Comparison of ENCODE assay signal across 17 cellular contexts in the genomic region with DNA sequence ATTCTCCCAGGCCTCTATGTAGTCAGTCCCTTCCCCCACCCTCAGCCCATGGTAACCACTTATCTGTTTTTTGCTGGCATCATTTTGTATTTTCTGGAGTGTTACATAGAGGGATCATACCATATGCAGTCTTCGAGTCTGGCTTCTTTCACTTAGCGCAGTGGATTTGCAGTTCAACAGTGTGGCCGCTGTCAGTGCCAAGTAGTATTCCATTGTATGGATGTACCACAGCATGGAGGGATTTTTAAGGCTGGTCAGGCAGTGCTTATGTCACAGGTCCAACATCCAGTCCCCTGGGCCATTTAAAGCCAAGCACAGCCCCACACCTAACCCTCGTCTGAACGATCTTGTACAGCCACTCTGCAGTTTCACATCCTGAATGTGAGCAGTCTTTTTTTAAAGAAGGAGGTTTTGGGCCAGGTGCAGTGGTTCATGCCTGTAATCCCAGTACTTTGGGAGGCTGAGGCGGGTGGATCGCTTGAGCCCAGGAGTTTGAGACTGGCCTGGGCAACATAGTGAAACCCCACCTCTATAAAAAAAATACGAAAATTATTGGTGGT.
DNase-seq lines count a peak whose midpoint lies in the region; ATAC-seq, FAIRE-seq and TF ChIP-seq lines count a peak whose summit lies in the region.
"Had no signal": no experiment of that assay in that cellular context is flagged by ENCODE, and none has a peak within 500 bp of the region (broad histone marks: within the 10 kb centered on the region; RNA-seq: fewer than 3 reads in every experiment).

No MANE protein-coding gene starts in this region.

- H3K9me3 ChIP-seq in HCT116 (ENCODE audit: control insufficient read depth in 1 of 2, insufficient read depth in 1 of 2, low read depth in 1 of 2, low read length in 2 of 2) (no peaks in the 10 kb centered on the region), gastrocnemius medialis (no peaks in the 10 kb centered on the region)

- H2AFZ ChIP-seq in HCT116 (ENCODE audit: low read depth, low read length, poor library complexity, severe bottlenecking): no peak overlapping the region

- no peaks in the 10 kb centered on the region for H3K9me2 ChIP-seq in HCT116 (ENCODE audit: insufficient read depth)

- H3K4me1 ChIP-seq in HCT116 (ENCODE audit: control insufficient read depth in 1 of 2, insufficient read depth in 2 of 2, low read length in 2 of 2) (peaks cover 37 to 56% of the 10 kb centered on the region in 2 experiments), gastrocnemius medialis (peaks cover 69 to 74% of the 10 kb centered on the region in 2 donors)

- RAD21 ChIA-PET in HCT116 (lab: Charles Lee; ENCODE audit: low non-redundant PET in 1 of 2, low total read pairs in 2 of 2, uncharacterized antibody in 2 of 2, unreplicated experiment in 2 of 2): interaction anchor here in 1 of 2 experiments (0.6 kb wide), 1 partner anchor 265 kb away, joined by 3 read pairs; no protein-coding TSS in a partner anchor

- no peak for ATAC-seq in HCT116
- no peak for ATAC-seq in gastrocnemius medialis
- ATAC-seq: activated naive CD8-positive, alpha-beta T cell treated with anti-CD3 and anti-CD28 coated beads, Interleukin-2, amount 50 U/mL, for 24 hours; activated T-cell treated with anti-CD3 and anti-CD28 coated beads, Interleukin-2, amount 50 U/mL, for 72 hours; esophagus mucosa had no signal

- peaks cover 39% of the 10 kb centered on the region for H3K79me2 ChIP-seq in HCT116 (ENCODE audit: insufficient read depth, low read length)

- H3K27me3 ChIP-seq in HCT116 (ENCODE audit: insufficient read depth, low read length) (no peaks in the 10 kb centered on the region), gastrocnemius medialis (no peaks in the 10 kb centered on the region)

- H4K20me1 ChIP-seq in HCT116 (ENCODE audit: insufficient read depth): no peaks in the 10 kb centered on the region

- H3K36me3 ChIP-seq in HCT116 (ENCODE audit: control insufficient read depth in 1 of 2, insufficient read depth in 2 of 2, low read length in 2 of 2): no peaks in the 10 kb centered on the region
- no peaks in the 10 kb centered on the region for H3K36me3 ChIP-seq in gastrocnemius medialis

- in situ Hi-C loops in gastrocnemius medialis (cut with MboI; ENCODE audit: low sequenced_read_pairs in 4 of 4): no loop called here

- no peak for FAIRE-seq in GM12891 (lab: Jason Lieb, UNC)

- POLR2A ChIA-PET in HCT116 (lab: Charles Lee): no interaction called here

- TF ChIP-seq POLR2A in GM12891 (IDR thresholded peaks at IDR 0.05; ENCODE audit: low read depth, low read length): no peak
- TF ChIP-seq POLR2A in HCT116 (IDR thresholded peaks at IDR 0.05; ENCODE audit: borderline replicate concordance, extremely low read depth, insufficient read depth, insufficient read length): no peak
- no peak for TF ChIP-seq POLR2A in gastrocnemius medialis (IDR thresholded peaks at IDR 0.05)

- intact Hi-C loops in HCT116 (cut with micrococcal nuclease): no loop called here
- intact Hi-C loops in gastrocnemius medialis (cut with DNase I; ENCODE audit: low total_unique reads): no loop called here

- no TSS peak for BruUV-seq in HCT116 (replicated peaks; lab: Mats Ljungman, UMichigan)

- CTCF ChIA-PET in HCT116 (lab: Charles Lee): no interaction called here

- no peak for TF ChIP-seq RAD21 in HCT116 (IDR thresholded peaks at IDR 0.05; ENCODE audit: low read depth)

- H3K4me2 ChIP-seq in HCT116 (ENCODE audit: low read length): no peak overlapping the region

- no peak overlapping the region for H3K9ac ChIP-seq in HCT116 (ENCODE audit: low read length)

- H3K4me3 ChIP-seq in HCT116 (replicated peaks in 1 of 2; ENCODE audit: low read depth in 1 of 2, low read length in 2 of 2): no peak overlapping the region
- H3K4me3 ChIP-seq in gastrocnemius medialis: no peak overlapping the region

- DNase-seq in GM12891 (ENCODE audit: insufficient read length, low spot score): no peak
- DNase-seq in HCT116 (ENCODE audit: low read depth, low spot score): no peak
- peak; percentile 89 for DNase-seq in RPMI8226
- DNase-seq in gastrocnemius medialis: peak in 1 of 2 donors; percentile 7
- DNase-seq in dermis blood vessel endothelial cell: no peak
- no peak for DNase-seq in activated CD4-positive, alpha-beta T cell treated with anti-CD3 and anti-CD28 coated beads for 48 hours
- DNase-seq in HT-29 (ENCODE audit: low spot score): no peak
- DNase-seq: activated CD4-positive, alpha-beta memory T cell treated with anti-CD3 and anti-CD28 coated beads, Interleukin-2, amount 10 ng/mL, durations not matched to agents 7 days and 5 days; activated naive CD8-positive, alpha-beta T cell treated with anti-CD3 and anti-CD28 coated beads, Interleukin-2, amount 50 U/mL, for 24 hours; activated T-cell treated with anti-CD3 and anti-CD28 coated beads, Interleukin-2, amount 50 U/mL, for 72 hours; AML-193; DMS 273 treated with DMSO at 0.1 percent for 48 hours; mesenchymal stem cell; NCI-H187 treated with DMSO at 0.1 percent for 48 hours; NCI-H446 treated with DMSO at 0.1 percent for 48 hours; retina had no signal

- H3K27ac ChIP-seq in HCT116 (ENCODE audit: low read depth, low read length) (no peak overlapping the region), gastrocnemius medialis (peak overlapping the region in 3 of 4 donors; percentile 72 to 96 (median 93))

- TF ChIP-seq CTCF in HCT116 (IDR thresholded peaks at IDR 0.05 in 2 of 3, conservative IDR thresholded peaks at IDR 0.05 in 1 of 3; ENCODE audit: borderline replicate concordance in 1 of 3, insufficient read depth in 1 of 3, low read depth in 2 of 3, low read length in 2 of 3): no peak
- TF ChIP-seq CTCF in gastrocnemius medialis (IDR thresholded peaks at IDR 0.05 in 4 of 5, conservative IDR thresholded peaks at IDR 0.05 in 1 of 5): no peak

TF ChIP-seq in GM12891, 5 proteins besides CTCF, POLR2A, EP300 and RAD21:
- TF ChIP-seq POU2F2 (IDR thresholded peaks at IDR 0.05; ENCODE audit: low read depth, low read length) (no peak), POLR2AphosphoS5 (IDR thresholded peaks at IDR 0.05; ENCODE audit: low read depth, low read length) (no peak), TAF1 (IDR thresholded peaks at IDR 0.05; ENCODE audit: low read depth, low read length) (no peak), SPI1 (IDR thresholded peaks at IDR 0.05; ENCODE audit: low read depth, low read length) (peak; percentile 76)

TF ChIP-seq in HCT116, 20 proteins besides CTCF, POLR2A, EP300 and RAD21:
- TF ChIP-seq ZFX (IDR thresholded peaks at IDR 0.05) (no peak), FOSL1 (IDR thresholded peaks at IDR 0.05; ENCODE audit: low read depth) (no peak), CBX3 (IDR thresholded peaks at IDR 0.05; ENCODE audit: low read depth) (peak; percentile 60; the same call in 1 of the 2 replicates), EZH2 (IDR thresholded peaks at IDR 0.05) (no peak), SP1 (IDR thresholded peaks at IDR 0.05; ENCODE audit: low read depth) (no peak), ZNF274 (IDR thresholded peaks at IDR 0.05; ENCODE audit: low read depth, low read length) (no peak)
